1 cellular context compared by ENCODE assay signal in genomic region chr5:96876292-96876850, GRCh38.
TF ChIP-seq lines count a peak whose summit lies in the region.

Gene ERAP2 (plus strand): TSS chr5:96876500. CDS start chr5:96879686, 3,186 bp downstream.

TF ChIP-seq in WTC11, 78 proteins besides CTCF, POLR2A, EP300 and RAD21 (continued from another document):
- no peak for TF ChIP-seq ZNF425 (CRISPR knock-in tag; conservative IDR thresholded peaks at IDR 0.05)
- no peak for TF ChIP-seq ETV6 (CRISPR knock-in tag; IDR thresholded peaks at IDR 0.05)
- TF ChIP-seq E2F4 (CRISPR knock-in tag; IDR thresholded peaks at IDR 0.05; ENCODE audit: borderline replicate concordance, low read depth): no peak
- no peak for TF ChIP-seq JAZF1 (CRISPR knock-in tag; IDR thresholded peaks at IDR 0.05)
- TF ChIP-seq MLX (CRISPR knock-in tag; IDR thresholded peaks at IDR 0.05): no peak
- no peak for TF ChIP-seq SMAD3 (CRISPR knock-in tag; IDR thresholded peaks at IDR 0.05; ENCODE audit: borderline replicate concordance)
TF ChIP-seq in WTC11: peak in this region for 0.
